ENCODE assay signal across 8 cellular contexts in genomic region chr1:15803380-15803779, GRCh38. TPM values are rescaled to one million over a fixed set of nuclear protein-coding genes. Genes with fewer than 3 reads are reported as not detected.
A peak's percentile ranks its signal among the peaks of the same experiment; 100 is the strongest.
DNase-seq lines count a peak whose midpoint lies in the region; ATAC-seq and TF ChIP-seq lines count a peak whose summit lies in the region.

No MANE protein-coding gene starts in this region.

- H3K27me3 Mint-ChIP-seq in stimulated activated naive B cell treated with anti-CD40 and anti-IgM and Interleukin-4, amounts not matched to agents 10 μg/mL and 1 μg/mL and 100 μg/mL, for 72 hours: peaks cover 13 to 24% of the 10 kb centered on the region in 2 donors

- no peak for TF ChIP-seq POLR2A in esophagus squamous epithelium (IDR thresholded peaks at IDR 0.05)
- no peak for TF ChIP-seq POLR2A in sigmoid colon (IDR thresholded peaks at IDR 0.05)

- TF ChIP-seq CTCF in AG10803 (conservative IDR thresholded peaks at IDR 0.05; ENCODE audit: low read length) (peak; percentile 44; the same call in 1 of the 2 replicates), GM12865 (IDR thresholded peaks at IDR 0.05; ENCODE audit: insufficient read depth, low read depth, low read length, missing control alignments) (peak; percentile 32), esophagus squamous epithelium (IDR thresholded peaks at IDR 0.05) (peak in 4 of 6 experiments; percentile 24 to 43 (median 38)), sigmoid colon (IDR thresholded peaks at IDR 0.05) (no peak)

- DNase-seq in AG10803 (ENCODE audit: low read depth) (no peak), GM12865 (ENCODE audit: low read depth) (peak; percentile 58), SHP77 treated with DMSO at 0.1 percent for 48 hours (lab: John Stamatoyannopoulos, UW) (peak; percentile 25), esophagus squamous epithelium (lab: John Stamatoyannopoulos, UW) (no peak), sigmoid colon (no peak)
- no peak for DNase-seq in stimulated activated naive B cell treated with anti-CD40 and anti-IgM and Interleukin-4, amounts not matched to agents 10 μg/mL and 1 μg/mL and 100 μg/mL, for 72 hours

- H3K27ac ChIP-seq in esophagus squamous epithelium: no peak overlapping the region
- H3K27ac ChIP-seq in sigmoid colon: no peak overlapping the region

- H3K36me3 ChIP-seq in esophagus squamous epithelium (no peaks in the 10 kb centered on the region), sigmoid colon (no peaks in the 10 kb centered on the region)

- no peak overlapping the region for H3K27ac Mint-ChIP-seq in stimulated activated naive B cell treated with anti-CD40 and anti-IgM and Interleukin-4, amounts not matched to agents 10 μg/mL and 1 μg/mL and 100 μg/mL, for 72 hours

- H3K9me3 ChIP-seq in esophagus squamous epithelium (no peaks in the 10 kb centered on the region), sigmoid colon (no peaks in the 10 kb centered on the region)

- H3K4me3 Mint-ChIP-seq in stimulated activated naive B cell treated with anti-CD40 and anti-IgM and Interleukin-4, amounts not matched to agents 10 μg/mL and 1 μg/mL and 100 μg/mL, for 72 hours: no peak overlapping the region

- H3K4me3 ChIP-seq in AG10803 (ENCODE audit: low read length): no peak overlapping the region
- no peak overlapping the region for H3K4me3 ChIP-seq in GM12865 (ENCODE audit: low read depth, low read length)
- no peak overlapping the region for H3K4me3 ChIP-seq in esophagus squamous epithelium
- no peak overlapping the region for H3K4me3 ChIP-seq in sigmoid colon

- H3K36me3 Mint-ChIP-seq in stimulated activated naive B cell treated with anti-CD40 and anti-IgM and Interleukin-4, amounts not matched to agents 10 μg/mL and 1 μg/mL and 100 μg/mL, for 72 hours: no peaks in the 10 kb centered on the region

- H3K9me3 Mint-ChIP-seq in stimulated activated naive B cell treated with anti-CD40 and anti-IgM and Interleukin-4, amounts not matched to agents 10 μg/mL and 1 μg/mL and 100 μg/mL, for 72 hours: no peaks in the 10 kb centered on the region

- WGBS in esophagus squamous epithelium, 2 donors: 47 to 48% methylated on average over 4 of the region's 4 CpGs
- WGBS in sigmoid colon, 2 donors: 34 to 41% methylated on average over 4 of the region's 4 CpGs

- intact Hi-C loops in esophagus squamous epithelium (cut with DNase I) (no loop called here), sigmoid colon (cut with DNase I) (no loop called here)

- H3K4me1 ChIP-seq in esophagus squamous epithelium: peaks cover 22 to 33% (median 29%) of the 10 kb centered on the region in 3 donors
- H3K4me1 ChIP-seq in sigmoid colon: peaks cover 0 to 33% (median 27%) of the 10 kb centered on the region in 4 donors

- H3K4me1 Mint-ChIP-seq in stimulated activated naive B cell treated with anti-CD40 and anti-IgM and Interleukin-4, amounts not matched to agents 10 μg/mL and 1 μg/mL and 100 μg/mL, for 72 hours: peaks cover 12 to 25% of the 10 kb centered on the region in 2 donors

- no peak for TF ChIP-seq EP300 in sigmoid colon (IDR thresholded peaks at IDR 0.05)

- peak; percentile 48 to 64 for ATAC-seq in stimulated activated naive B cell treated with anti-CD40 and anti-IgM and Interleukin-4, amounts not matched to agents 10 μg/mL and 1 μg/mL and 100 μg/mL, for 72 hours (replicated peaks)
- ATAC-seq in HG03196 (IDR thresholded peaks at IDR 0.05; ENCODE audit: unreplicated experiment) (no peak), GM19324 (IDR thresholded peaks at IDR 0.05; ENCODE audit: low FRiP score, unreplicated experiment) (no peak)

- H3K27me3 ChIP-seq in esophagus squamous epithelium (no peaks in the 10 kb centered on the region), sigmoid colon (no peaks in the 10 kb centered on the region)

RNA-seq across cellular contexts. Expression of gene UQCRHL, which starts 4.1 kb away (rescaled TPM):
- total RNA-seq in esophagus squamous epithelium: 1 to 10 TPM in 1 of 4 donors, under 1 TPM in 3; 0.64 to 1.8 (median 0.78) TPM
- total RNA-seq in sigmoid colon: 1 to 10 TPM in 2 of 4 donors, under 1 TPM in 2; 0.54 to 2.2 (median 1.3) TPM
- polyA plus RNA-seq in sigmoid colon: 1 to 10 TPM; 3.6 to 4.6 (median 4.0) TPM

RNA-seq across cellular contexts. Expression of gene SPEN, which starts 44.1 kb away (rescaled TPM):
- total RNA-seq in esophagus squamous epithelium (10 to 100 TPM; 22.4 to 36.0 (median 30.5) TPM), sigmoid colon (10 to 100 TPM; 20.4 to 38.5 (median 22.6) TPM)
- polyA plus RNA-seq in sigmoid colon: 10 to 100 TPM in 1 of 3 donors, 1 to 10 TPM in 2; 7.4 to 28.3 (median 9.0) TPM

RNA-seq across cellular contexts. Expression of gene FBLIM1, which starts 44.8 kb away (rescaled TPM):
- 10 to 100 TPM; 28.2 to 46.0 (median 29.4) TPM for total RNA-seq in esophagus squamous epithelium
- 10 to 100 TPM; 28.1 to 53.2 (median 49.8) TPM for total RNA-seq in sigmoid colon
- polyA plus RNA-seq in sigmoid colon: 100 to 1,000 TPM; 107 to 227 (median 175) TPM

Comparison
In these comparisons a context has a peak if more than half of its experiments do, and no peak if none do; other contexts are left out.
1. DNase-seq: peak in GM12865 (single experiment) and SHP77 treated with DMSO at 0.1 percent for 48 hours (single experiment); none in AG10803 (single experiment), esophagus squamous epithelium (single experiment), stimulated activated naive B cell treated with anti-CD40 and anti-IgM and Interleukin-4, amounts not matched to agents 10 μg/mL and 1 μg/mL and 100 μg/mL, for 72 hours (single experiment) and sigmoid colon (single experiment).
2. CTCF ChIP-seq: peak in AG10803 (single experiment), GM12865 (single experiment) and esophagus squamous epithelium (4 of 6); none in sigmoid colon (0 of 4).
3. ATAC-seq: peak in stimulated activated naive B cell treated with anti-CD40 and anti-IgM and Interleukin-4, amounts not matched to agents 10 μg/mL and 1 μg/mL and 100 μg/mL, for 72 hours (2 of 2); none in HG03196 (single experiment) and GM19324 (single experiment).